Comparison of ENCODE assay signal across 16 cellular contexts in the genomic region with DNA sequence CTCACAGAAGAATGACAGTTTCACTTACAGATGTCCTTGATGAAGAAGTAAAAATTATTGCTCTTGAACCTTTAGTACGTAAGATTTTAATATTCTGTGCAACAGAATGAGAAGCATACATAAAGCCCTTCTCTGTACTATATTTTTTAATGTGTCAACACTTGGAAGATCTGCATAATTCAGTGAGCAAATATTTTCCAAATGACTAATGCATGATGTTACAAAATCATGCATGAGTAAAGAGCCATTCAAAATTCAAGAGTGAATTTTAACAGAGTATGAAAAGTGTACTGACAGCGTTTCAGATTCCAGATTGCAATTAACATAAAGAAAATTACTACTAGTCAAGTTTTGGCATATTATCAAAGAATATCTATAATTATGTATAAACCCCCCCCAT.
DNase-seq lines count a peak whose midpoint lies in the region; TF ChIP-seq lines count a peak whose summit lies in the region.
"Had no signal": no experiment of that assay in that cellular context is flagged by ENCODE, and none has a peak within 500 bp of the region (broad histone marks: within the 10 kb centered on the region; RNA-seq: fewer than 3 reads in every experiment).

No MANE protein-coding gene starts in this region.

- DNase-seq in A673 (ENCODE audit: low spot score), result peak; percentile 60
- peak; percentile 83 for DNase-seq in HCEC 1CT
- peak; percentile 63 for DNase-seq in adipocyte (ENCODE audit: low read depth)
- peak; percentile 24 for DNase-seq in foreskin melanocyte
- DNase-seq in immature natural killer cell, result no peak
- DNase-seq in NCI-H2227 treated with DMSO at 0.1 percent for 48 hours (lab: John Stamatoyannopoulos, UW), result no peak
- no peak for DNase-seq in medulla oblongata (ENCODE audit: extremely low spot score)
- no peak for DNase-seq in cardiac septum (ENCODE audit: low spot score)
- DNase-seq: activated CD4-positive, CD25-positive, alpha-beta regulatory T cell; activated T-cell treated with anti-CD3 and anti-CD28 coated beads, Interleukin-2, amount 50 U/mL, for 48 hours; brain microvascular endothelial cell; GDM1; NCI-H187 treated with DMSO at 0.1 percent for 48 hours had no signal

- peaks cover 4 to 15% (median 6%) of the 10 kb centered on the region in 3 donors for H3K36me3 Mint-ChIP-seq in immature natural killer cell

- peaks cover 13 to 60% of the 10 kb centered on the region in 2 donors for H3K4me1 Mint-ChIP-seq in immature natural killer cell

- no peak for TF ChIP-seq CTCF in A673 (conservative IDR thresholded peaks at IDR 0.05; ENCODE audit: low read depth, low read length)

- H3K27me3 Mint-ChIP-seq in immature natural killer cell (ENCODE audit: low read depth in 3 of 3), result no peaks in the 10 kb centered on the region

- H3K27ac ChIP-seq in A673 (ENCODE audit: low read depth, low read length, poor library complexity, severe bottlenecking), result peak overlapping the region; percentile 58
- H3K27ac ChIP-seq: right atrium auricular region had no signal

- no peak overlapping the region for H3K9ac ChIP-seq in adipocyte (ENCODE audit: low read length)

- BruUV-seq in A673 (replicated peaks; lab: Mats Ljungman, UMichigan), result no TSS peak

- POLR2A ChIA-PET in A673 (lab: Charles Lee; ENCODE audit: low non-redundant PET), result interaction anchor here (0.6 kb wide), 1 partner anchor 49 kb away, joined by 3 read pairs; no protein-coding TSS in a partner anchor

- H3K9me3 ChIP-seq in A673 (ENCODE audit: low read depth, low read length, poor library complexity, severe bottlenecking) (no peaks in the 10 kb centered on the region), adipocyte (ENCODE audit: control insufficient read depth, low read length) (peaks cover 6% of the 10 kb centered on the region)
- H3K9me3 ChIP-seq: right atrium auricular region had no signal

- H3K4me1 ChIP-seq in A673 (ENCODE audit: insufficient read depth, low read length, poor library complexity, severe bottlenecking), result peaks cover 13% of the 10 kb centered on the region
- H3K4me1 ChIP-seq in adipocyte (ENCODE audit: control insufficient read depth, insufficient read depth, low read length), result peaks cover 13% of the 10 kb centered on the region

- H3K36me3 ChIP-seq in A673 (ENCODE audit: insufficient read depth, low read length, poor library complexity, severe bottlenecking) (no peaks in the 10 kb centered on the region), adipocyte (ENCODE audit: control insufficient read depth, insufficient read depth, low read length, severe bottlenecking) (peaks cover 4% of the 10 kb centered on the region)
- H3K36me3 ChIP-seq: brain microvascular endothelial cell, right atrium auricular region had no signal

- no peaks in the 10 kb centered on the region for H3K9me3 Mint-ChIP-seq in immature natural killer cell

- CTCF ChIA-PET in A673 (lab: Charles Lee), result no interaction called here

- H3K27me3 ChIP-seq in A673 (replicated peaks; ENCODE audit: insufficient read depth, low read depth, low read length, poor library complexity) (no peaks in the 10 kb centered on the region), adipocyte (replicated peaks; ENCODE audit: control insufficient read depth, insufficient read depth, low read length) (no peaks in the 10 kb centered on the region)
- H3K27me3 ChIP-seq: BLaER1 treated with 17β-estradiol and CSF1 and Interleukin-3, amounts not matched to agents 10 nM and 100 nM; brain microvascular endothelial cell; right atrium auricular region had no signal

- no peak overlapping the region for H3K4me3 Mint-ChIP-seq in immature natural killer cell

- H3K4me3 ChIP-seq in A673 (ENCODE audit: low read depth, low read length, poor library complexity, severe bottlenecking), result no peak overlapping the region
- no peak overlapping the region for H3K4me3 ChIP-seq in adipocyte (ENCODE audit: low read length)
- H3K4me3 ChIP-seq: BLaER1 treated with 17β-estradiol and CSF1 and Interleukin-3, amounts not matched to agents 10 nM and 100 nM; K562; right atrium auricular region had no signal

- peak overlapping the region in 1 of 6 donors; percentile 62 for H3K27ac Mint-ChIP-seq in immature natural killer cell

- intact Hi-C loops in A673 (cut with micrococcal nuclease; ENCODE audit: unreplicated experiment) (no loop called here), cardiac septum (cut with DNase I) (no loop called here)

Comparison
In these comparisons a context has a peak if more than half of its experiments do, and no peak if none do; other contexts are left out.
1. DNase-seq: peak in A673 (single experiment), HCEC 1CT (single experiment), adipocyte (single experiment) and foreskin melanocyte (single experiment); none in immature natural killer cell (0 of 3), NCI-H2227 treated with DMSO at 0.1 percent for 48 hours (single experiment), medulla oblongata (single experiment) and cardiac septum (single experiment).